In the genomic region with DNA sequence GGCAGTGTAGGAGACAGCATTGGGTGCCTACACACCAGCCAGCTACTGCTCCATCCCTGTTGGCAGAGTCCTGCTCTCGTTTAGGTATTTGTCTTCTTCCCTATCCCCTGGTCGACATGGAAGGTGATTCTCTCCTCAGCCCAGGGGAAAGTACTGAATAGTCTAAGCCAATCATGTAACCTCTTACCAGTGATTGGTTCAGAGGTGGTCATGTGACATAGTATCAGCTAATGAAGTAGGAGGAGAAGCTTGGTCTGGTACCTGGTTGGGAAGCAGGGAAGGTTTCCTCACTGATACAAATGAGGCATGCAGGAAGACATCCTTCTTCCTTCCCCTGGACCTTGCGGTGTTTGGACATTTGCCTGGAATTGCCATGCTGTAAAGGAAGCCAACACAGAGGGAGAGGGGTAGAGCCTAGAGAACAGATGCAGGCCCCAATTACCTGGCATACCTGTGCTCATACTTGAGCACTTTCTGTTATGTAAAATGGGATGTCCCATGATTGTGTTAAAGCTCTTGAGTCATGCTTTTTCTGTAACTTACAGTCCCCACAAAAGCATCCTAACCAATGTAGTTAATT, we compare ENCODE assay signal across 23 cellular contexts. TPM values are rescaled to one million over a fixed set of nuclear protein-coding genes. Genes with fewer than 3 reads are reported as not detected.
DNase-seq lines count a peak whose midpoint lies in the region; ATAC-seq, FAIRE-seq and TF ChIP-seq lines count a peak whose summit lies in the region.
"Had no signal": no experiment of that assay in that cellular context is flagged by ENCODE, and none has a peak within 500 bp of the region (broad histone marks: within the 10 kb centered on the region; RNA-seq: fewer than 3 reads in every experiment).

No MANE protein-coding gene starts in this region.

- in situ Hi-C loops in G401 (cut with HindIII; ENCODE audit: low sequenced_read_pairs) (no loop called here), K562 (cut with MboI) (no loop called here)

- no peaks in the 10 kb centered on the region for H3K79me2 ChIP-seq in K562 (ENCODE audit: control insufficient read depth, insufficient read depth, low read length)

- H2AFZ ChIP-seq in K562 (ENCODE audit: low read depth, low read length) = peak overlapping the region; percentile 58; the same call in 1 of the 2 replicates

- CTCF ChIA-PET in K562 (lab: Yijun Ruan, JAX; ENCODE audit: low intra/inter-chr PET ratio) = no interaction called here

- peak overlapping the region; percentile 53 for H3K27ac Mint-ChIP-seq in memory B cell
- H3K27ac Mint-ChIP-seq: B cell; CD4-positive, alpha-beta T cell; CD8-positive, alpha-beta memory T cell had no signal

- peaks cover 2% of the 10 kb centered on the region for H3K27me3 Mint-ChIP-seq in memory B cell
- H3K27me3 Mint-ChIP-seq: B cell; CD4-positive, alpha-beta T cell; CD8-positive, alpha-beta memory T cell had no signal

- H3K4me1 Mint-ChIP-seq in memory B cell = no peaks in the 10 kb centered on the region
- H3K4me1 Mint-ChIP-seq: CD8-positive, alpha-beta memory T cell had no signal

- no peak overlapping the region for H3K4me3 Mint-ChIP-seq in memory B cell
- H3K4me3 Mint-ChIP-seq: B cell; CD4-positive, alpha-beta T cell; CD8-positive, alpha-beta memory T cell had no signal

- no peak overlapping the region for H3K9ac ChIP-seq in K562 (ENCODE audit: insufficient read depth in 1 of 2, low read depth in 2 of 2, low read length in 2 of 2)
- H3K9ac ChIP-seq: BLaER1 had no signal

- H3K4me1 ChIP-seq in K562 (replicated peaks in 1 of 2; ENCODE audit: control insufficient read depth in 2 of 2, insufficient read depth in 2 of 2, low read length in 2 of 2) (peaks cover 6 to 23% of the 10 kb centered on the region in 2 experiments; a peak in 4 of 5 replicates), suprapubic skin (no peaks in the 10 kb centered on the region)
- H3K4me1 ChIP-seq: BLaER1 had no signal

- 38% methylated on average over 3 of the region's 3 CpGs for WGBS in K562 (ENCODE audit: insufficient coverage, low coverage, missing lambda C conversion rate)
- WGBS in suprapubic skin = 88% methylated on average over 3 of the region's 3 CpGs

- peak; percentile 77 for DNase-seq in G401 (ENCODE audit: low spot score)
- peak in 1 of 4 experiments; percentile 17 for DNase-seq in K562 (ENCODE audit: extremely low read depth in 1 of 4, low spot score in 3 of 4)
- DNase-seq in cerebellum (ENCODE audit: low spot score) = peak; percentile 44
- no peak for DNase-seq in memory B cell (ENCODE audit: low spot score in 2 of 2)
- no peak for DNase-seq in NK-92 treated with Interleukin-12 subunit alpha and Interleukin-12 subunit beta, amount 100 ng/mL, for 24 hours (lab: John Stamatoyannopoulos, UW)
- DNase-seq in stimulated activated naive CD8-positive, alpha-beta T cell treated with anti-CD3 and anti-CD28 coated beads, Interleukin-15, Interleukin-2, amounts not matched to agents 100 U/mL and 50 U/mL, for 24 hours = no peak
- no peak for DNase-seq in HuH-7.5 (ENCODE audit: low spot score)
- no peak for DNase-seq in suprapubic skin (ENCODE audit: low spot score in 2 of 2)
- DNase-seq: CD4-positive, alpha-beta T cell; CD8-positive, alpha-beta memory T cell; DMS 273 treated with DMSO at 0.1 percent for 48 hours; DMS79; GOT3; H7; HCEC 1CT had no signal

- H3K9me3 Mint-ChIP-seq in memory B cell = peaks cover 3% of the 10 kb centered on the region
- H3K9me3 Mint-ChIP-seq: CD4-positive, alpha-beta T cell; CD8-positive, alpha-beta memory T cell had no signal

- no peaks in the 10 kb centered on the region for H3K9me1 ChIP-seq in K562 (ENCODE audit: control insufficient read depth, insufficient read depth, low read length)

- TF ChIP-seq CTCF in K562 (IDR thresholded peaks at IDR 0.05 in 2 of 3, conservative IDR thresholded peaks at IDR 0.05 in 1 of 3; ENCODE audit: insufficient read depth in 2 of 3, low read depth in 1 of 3, low read length in 3 of 3) (no peak), suprapubic skin (IDR thresholded peaks at IDR 0.05) (no peak)

- H3K27ac ChIP-seq in K562 (ENCODE audit: extremely low read depth, low read depth, low read length) (no peak overlapping the region), suprapubic skin (no peak overlapping the region)
- H3K27ac ChIP-seq: 22Rv1, BLaER1, C4-2B had no signal

- BruUV-seq in K562 (replicated peaks; lab: Mats Ljungman, UMichigan) = no TSS peak

- H4K20me1 ChIP-seq in K562 (replicated peaks; ENCODE audit: control insufficient read depth, insufficient read depth, low read length) = no peaks in the 10 kb centered on the region
- H4K20me1 ChIP-seq: BLaER1 had no signal

- no peaks in the 10 kb centered on the region for H3K36me3 Mint-ChIP-seq in memory B cell

- H3K9me3 ChIP-seq in K562 (replicated peaks; ENCODE audit: control insufficient read depth, insufficient read depth, low read depth, low read length) (no peaks in the 10 kb centered on the region), suprapubic skin (no peaks in the 10 kb centered on the region)
- H3K9me3 ChIP-seq: BLaER1 had no signal

- H3K27me3 ChIP-seq in K562 (ENCODE audit: control insufficient read depth in 2 of 2, insufficient read depth in 2 of 2, low read length in 2 of 2) (no peaks in the 10 kb centered on the region), suprapubic skin (no peaks in the 10 kb centered on the region)
- H3K27me3 ChIP-seq: BLaER1 had no signal

- TF ChIP-seq POLR2A in K562 (conservative IDR thresholded peaks at IDR 0.05) (no peak), suprapubic skin (IDR thresholded peaks at IDR 0.05) (no peak)

- POLR2A ChIA-PET in K562 (lab: Yijun Ruan, JAX) = interaction anchor here (1.4 kb wide), 1 partner anchor 8 kb away, joined by 5 read pairs; no protein-coding TSS in a partner anchor

- FAIRE-seq in K562 (lab: Jason Lieb, UNC) = no peak
- FAIRE-seq: A204.1, D721Med, G401.6, GM12892 had no signal

- TF ChIP-seq EP300 in K562 (IDR thresholded peaks at IDR 0.05; ENCODE audit: low read length) (no peak), suprapubic skin (IDR thresholded peaks at IDR 0.05) (no peak)

- H3K4me2 ChIP-seq in K562 (ENCODE audit: insufficient read depth, low read length) = no peak overlapping the region
- H3K4me2 ChIP-seq: BLaER1 had no signal

- H3K36me3 ChIP-seq in K562 (ENCODE audit: control insufficient read depth, insufficient read depth, low read length) (no peaks in the 10 kb centered on the region), suprapubic skin (no peaks in the 10 kb centered on the region)
- H3K36me3 ChIP-seq: BLaER1 had no signal

- H3K4me3 ChIP-seq in K562 (no peak overlapping the region), suprapubic skin (no peak overlapping the region)
- H3K4me3 ChIP-seq: BLaER1 had no signal

- intact Hi-C loops in K562 (cut with micrococcal nuclease) = no loop called here

- ATAC-seq in K562 (no peak), memory B cell (ENCODE audit: low read depth) (no peak)
- ATAC-seq in stimulated activated naive CD8-positive, alpha-beta T cell treated with anti-CD3 and anti-CD28 coated beads, Interleukin-15, Interleukin-2, amounts not matched to agents 100 U/mL and 50 U/mL, for 24 hours = no peak

- no peak for TF ChIP-seq RAD21 in K562 (CRISPR knock-in tag; conservative IDR thresholded peaks at IDR 0.05 in 1 of 2, IDR thresholded peaks at IDR 0.05 in 1 of 2)

TF ChIP-seq in K562, 482 proteins besides CTCF, POLR2A, EP300 and RAD21 (continues in another document):
- TF ChIP-seq ZNF274 (IDR thresholded peaks at IDR 0.05; ENCODE audit: borderline replicate concordance, low read depth, low read length) (no peak), ATF3 (IDR thresholded peaks at IDR 0.05) (no peak), ATF3 (CRISPR knock-in tag; conservative IDR thresholded peaks at IDR 0.05) (no peak)
- TF ChIP-seq, protein P1, sequence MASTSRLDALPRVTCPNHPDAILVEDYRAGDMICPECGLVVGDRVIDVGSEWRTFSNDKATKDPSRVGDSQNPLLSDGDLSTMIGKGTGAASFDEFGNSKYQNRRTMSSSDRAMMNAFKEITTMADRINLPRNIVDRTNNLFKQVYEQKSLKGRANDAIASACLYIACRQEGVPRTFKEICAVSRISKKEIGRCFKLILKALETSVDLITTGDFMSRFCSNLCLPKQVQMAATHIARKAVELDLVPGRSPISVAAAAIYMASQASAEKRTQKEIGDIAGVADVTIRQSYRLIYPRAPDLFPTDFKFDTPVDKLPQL (IDR thresholded peaks at IDR 0.05; ENCODE audit: extremely low read depth, insufficient read length) = no peak

RNA-seq across cellular contexts. Expression of gene RASGRP1, which starts 32.7 kb away (rescaled TPM):
- total RNA-seq in G401 (2014; rRNA removed; shearing (Covaris generic)) = not detected in 2 replicates
- 0.49 and 1.2 TPM in 2 replicates for total RNA-seq in K562 (2011; cell fraction: chromatin; rRNA removed; ENCODE audit: low replicate concordance)
- total RNA-seq in K562 (2011; cell fraction: nucleolus; rRNA removed) = 0.33 and 0.39 TPM in 2 replicates
- 0.88 and 0.92 TPM in 2 replicates for total RNA-seq in K562 (2011; cell fraction: nucleoplasm; rRNA removed)
- total RNA-seq in K562 (2014; rRNA removed) = 0.23 and 0.49 TPM in 2 replicates
- 0.44 and 0.54 TPM in 2 replicates for total RNA-seq in K562 (2014; rRNA removed; fragmentation: Illumina TruSeq; extraction: Trizol)
- 0.26 and 0.33 TPM in 2 replicates for total RNA-seq in K562 (2015; rRNA removed; fragmentation: Illumina TruSeq; extraction: Trizol)
- 0.31 and 0.51 TPM in 2 replicates for total RNA-seq in K562 (2021)
- polyA plus RNA-seq in K562 (2011; rRNA removed) = 0.12 and 0.38 TPM in 2 replicates
- polyA plus RNA-seq in K562 (2011; cell fraction: cytosol; rRNA removed) = 0.12 and 0.19 TPM in 2 replicates
- polyA plus RNA-seq in K562 (2011; cell fraction: nucleus; rRNA removed) = 0.37 and 0.51 TPM in 2 replicates
- 0.35 and 1.2 TPM in 2 replicates for polyA plus RNA-seq in K562 (2012)
- polyA plus RNA-seq in K562 (2014; fragmentation: Illumina TruSeq; extraction: Trizol) = 0.30 and 0.60 TPM in 2 replicates
- polyA plus RNA-seq in K562 (2014; fragmentation: Nextera tagmentation; extraction: Ambion mirVana) = under 1 TPM; 0.14 to 0.17 TPM
- 0.27 and 0.72 TPM in 2 replicates for polyA plus RNA-seq in K562 (2014; rRNA removed)
- 0.21 and 0.24 TPM in 2 replicates for polyA minus RNA-seq in K562 (2011; rRNA and poly(A)+ RNA removed)
- polyA minus RNA-seq in K562 (2011; cell fraction: cytosol; rRNA and poly(A)+ RNA removed) = not detected in 2 replicates
- polyA minus RNA-seq in K562 (2011; cell fraction: nucleus; rRNA and poly(A)+ RNA removed) = 0.22 and 0.27 TPM in 2 replicates
- total RNA-seq in cerebellum = 10.2 TPM
- 10 to 100 TPM; 14.4 to 25.9 (median 18.1) TPM for total RNA-seq in suprapubic skin

Comparison
In these comparisons a context has a peak if more than half of its experiments do, and no peak if none do; other contexts are left out.
1. DNase-seq: peak in G401 (single experiment) and cerebellum (single experiment); none in memory B cell (0 of 2), NK-92 treated with Interleukin-12 subunit alpha and Interleukin-12 subunit beta, amount 100 ng/mL, for 24 hours (single experiment), stimulated activated naive CD8-positive, alpha-beta T cell treated with anti-CD3 and anti-CD28 coated beads, Interleukin-15, Interleukin-2, amounts not matched to agents 100 U/mL and 50 U/mL, for 24 hours (single experiment), HuH-7.5 (single experiment) and suprapubic skin (0 of 2).